In the genomic region with DNA sequence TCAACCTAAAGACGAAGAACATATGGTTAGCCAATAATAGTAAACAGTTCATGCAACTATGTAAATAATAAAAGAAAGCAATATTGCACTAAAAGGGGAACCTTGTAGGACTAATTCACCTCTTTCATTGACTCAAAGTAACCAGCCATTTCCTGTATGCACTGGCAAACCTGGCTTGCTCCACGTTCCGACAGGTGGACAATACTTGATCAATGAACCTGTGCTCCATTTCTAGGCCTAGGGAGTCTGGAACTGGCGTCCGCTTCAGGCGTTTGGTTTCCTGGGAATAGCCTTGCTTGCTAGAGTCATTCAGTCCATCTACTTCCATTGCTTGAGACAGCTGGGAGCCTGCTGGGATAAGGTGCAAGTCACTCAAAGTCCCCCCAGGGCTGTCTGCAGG, we compare ENCODE assay signal across 28 cellular contexts.
"Had no signal": no experiment of that assay in that cellular context is flagged by ENCODE, and none has a peak within 500 bp of the region (broad histone marks: within the 10 kb centered on the region; RNA-seq: fewer than 3 reads in every experiment).

No MANE protein-coding gene starts in this region.

- H3K27ac Mint-ChIP-seq: activated CD4-positive, alpha-beta memory T cell treated with anti-CD3 and anti-CD28 coated beads, Interleukin-2, amount 10 ng/mL, durations not matched to agents 7 days and 5 days; activated CD4-positive, alpha-beta T cell treated with anti-CD3 and anti-CD28 coated beads, Interleukin-2, amount 10 ng/mL, durations not matched to agents 7 days and 5 days; activated naive CD4-positive, alpha-beta T cell treated with anti-CD3 and anti-CD28 coated beads for 36 hours; activated naive CD8-positive, alpha-beta T cell; activated T-helper 17 cell treated with anti-CD3 and anti-CD28 coated beads, Interleukin-2, amount 50 U/mL, for 72 hours had no signal

- H3K9me3 ChIP-seq: Peyer's patch, SJCRH30, SK-N-SH had no signal

- H3K4me3 ChIP-seq: Peyer's patch, SJCRH30 had no signal

- H3K9me2 ChIP-seq: SK-N-SH had no signal

- H3K4me1 Mint-ChIP-seq: activated CD4-positive, alpha-beta memory T cell treated with anti-CD3 and anti-CD28 coated beads, Interleukin-2, amount 10 ng/mL, durations not matched to agents 7 days and 5 days; activated CD4-positive, alpha-beta T cell treated with anti-CD3 and anti-CD28 coated beads, Interleukin-2, amount 10 ng/mL, durations not matched to agents 7 days and 5 days; brain had no signal

- H3K4me3 Mint-ChIP-seq: activated CD4-positive, alpha-beta memory T cell treated with anti-CD3 and anti-CD28 coated beads, Interleukin-2, amount 10 ng/mL, durations not matched to agents 7 days and 5 days; activated CD4-positive, alpha-beta T cell treated with anti-CD3 and anti-CD28 coated beads, Interleukin-2, amount 10 ng/mL, durations not matched to agents 7 days and 5 days; activated naive CD4-positive, alpha-beta T cell treated with anti-CD3 and anti-CD28 coated beads for 36 hours; activated naive CD8-positive, alpha-beta T cell; activated T-helper 17 cell treated with anti-CD3 and anti-CD28 coated beads, Interleukin-2, amount 50 U/mL, for 72 hours; brain had no signal

- H3K9ac ChIP-seq: SK-N-SH had no signal

- H3K4me1 ChIP-seq: Peyer's patch, SJCRH30 had no signal

- H3K4me2 ChIP-seq: SK-N-SH had no signal

- H3K9me3 Mint-ChIP-seq: activated CD4-positive, alpha-beta memory T cell treated with anti-CD3 and anti-CD28 coated beads, Interleukin-2, amount 10 ng/mL, durations not matched to agents 7 days and 5 days; activated CD4-positive, alpha-beta T cell treated with anti-CD3 and anti-CD28 coated beads, Interleukin-2, amount 10 ng/mL, durations not matched to agents 7 days and 5 days; activated naive CD4-positive, alpha-beta T cell treated with anti-CD3 and anti-CD28 coated beads for 36 hours; activated T-helper 17 cell treated with anti-CD3 and anti-CD28 coated beads, Interleukin-2, amount 50 U/mL, for 72 hours had no signal

- H3K27me3 Mint-ChIP-seq: activated CD4-positive, alpha-beta memory T cell treated with anti-CD3 and anti-CD28 coated beads, Interleukin-2, amount 10 ng/mL, durations not matched to agents 7 days and 5 days; activated CD4-positive, alpha-beta T cell treated with anti-CD3 and anti-CD28 coated beads, Interleukin-2, amount 10 ng/mL, durations not matched to agents 7 days and 5 days; activated naive CD8-positive, alpha-beta T cell; activated T-helper 17 cell treated with anti-CD3 and anti-CD28 coated beads, Interleukin-2, amount 50 U/mL, for 72 hours; brain had no signal

- H3K27me3 ChIP-seq: Peyer's patch, SJCRH30 had no signal

- ATAC-seq: activated T-helper 17 cell treated with anti-CD3 and anti-CD28 coated beads, Interleukin-2, amount 50 U/mL, for 72 hours had no signal

- H3K27ac ChIP-seq: RWPE1, SJCRH30 had no signal

- DNase-seq: activated CD4-positive, alpha-beta memory T cell treated with anti-CD3 and anti-CD28 coated beads, Interleukin-2, amount 10 ng/mL, durations not matched to agents 7 days and 5 days; activated CD4-positive, alpha-beta T cell treated with anti-CD3 and anti-CD28 coated beads, Interleukin-2, amount 10 ng/mL, durations not matched to agents 7 days and 5 days; activated CD4-positive, CD25-positive, alpha-beta regulatory T cell; activated gamma-delta T cell; activated naive CD4-positive, alpha-beta T cell treated with anti-CD3 and anti-CD28 coated beads for 36 hours; activated T-cell treated with anti-CD3 and anti-CD28 coated beads for 4 hours; activated T-cell treated with anti-CD3 and anti-CD28 coated beads, Interleukin-2, amount 50 U/mL, for 48 hours; amygdala; Kasumi-1; KBM-7; NCI-H1105 treated with DMSO at 0.1 percent for 48 hours; NCI-H1436 treated with DMSO at 0.1 percent for 48 hours; NCI-H187 treated with DMSO at 0.1 percent for 48 hours; NCI-H2107; NCI-H2171 treated with DMSO at 0.1 percent for 48 hours; NCI-H226; NCI-H526; Peyer's patch; Right ventricle myocardium superior; SJCRH30; SK-N-SH; SW 1271; T-helper 2 cell; T1000 had no signal
